8 cellular contexts compared by ENCODE assay signal in the genomic region with DNA sequence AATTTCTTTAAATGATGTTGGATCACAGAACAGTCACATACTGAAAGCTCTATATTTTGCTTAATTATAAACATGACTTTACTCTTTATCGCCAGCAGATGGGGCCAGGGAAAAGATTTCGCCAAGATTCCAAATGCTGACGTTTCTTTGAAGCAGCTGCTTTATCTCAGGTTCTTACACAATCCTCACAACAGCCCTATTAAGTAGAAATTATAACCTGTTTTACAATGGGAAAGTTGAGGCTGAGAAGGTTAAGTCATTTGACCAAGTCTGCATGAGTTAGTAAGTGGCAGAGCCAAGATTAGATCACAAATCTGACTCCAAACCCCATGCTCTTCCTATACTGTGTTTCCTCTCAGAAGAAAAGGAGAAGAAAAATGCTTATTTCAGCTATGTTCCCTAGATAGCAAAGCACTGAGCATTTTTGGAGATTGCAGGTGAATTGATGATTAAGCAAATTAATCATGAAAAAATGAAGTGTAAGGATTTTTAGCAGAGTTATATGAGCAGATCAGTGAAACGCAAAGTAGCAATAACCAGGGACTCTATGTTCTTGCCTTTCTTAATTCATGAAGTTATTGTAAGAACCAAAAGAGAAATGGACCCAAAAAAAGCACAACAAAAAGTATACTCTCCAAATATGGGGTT.
A peak's percentile ranks its signal among the peaks of the same experiment; 100 is the strongest.
DNase-seq lines count a peak whose midpoint lies in the region; ATAC-seq, FAIRE-seq and TF ChIP-seq lines count a peak whose summit lies in the region.

No MANE protein-coding gene starts in this region.

- no peak overlapping the region for H3K27ac ChIP-seq in foreskin keratinocyte
- H3K27ac ChIP-seq in sigmoid colon: peak overlapping the region in 1 of 4 donors; percentile 9
- no peak overlapping the region for H3K27ac ChIP-seq in gastrocnemius medialis

- CTCF ChIA-PET in BJ (lab: Yijun Ruan, JAX): interaction anchor here (0.6 to 2.4 kb wide), 9 partner anchors 8 to 469 kb away, joined by 3 to 11 read pairs (median 3); no protein-coding TSS in a partner anchor

- H3K27me3 ChIP-seq in BJ (ENCODE audit: control insufficient read depth, insufficient read depth, low read length) (no peaks in the 10 kb centered on the region), foreskin keratinocyte (no peaks in the 10 kb centered on the region), sigmoid colon (no peaks in the 10 kb centered on the region), gastrocnemius medialis (no peaks in the 10 kb centered on the region)

- POLR2A ChIA-PET in BJ (lab: Charles Lee): no interaction called here

- DNase-seq in BJ (ENCODE audit: low read depth) (peak; percentile 21), SK-N-DZ (ENCODE audit: low spot score) (peak; percentile 18), foreskin keratinocyte (peak in 1 of 2 donors; percentile 55), sigmoid colon (peak; percentile 67), GM12891 (ENCODE audit: insufficient read length, low spot score) (no peak), gastrocnemius medialis (no peak)

- in situ Hi-C loops in gastrocnemius medialis (cut with MboI; ENCODE audit: low sequenced_read_pairs in 4 of 4): no loop called here

- no peak for TF ChIP-seq POLR2A in sigmoid colon (IDR thresholded peaks at IDR 0.05)
- no peak for TF ChIP-seq POLR2A in GM12891 (IDR thresholded peaks at IDR 0.05; ENCODE audit: low read depth, low read length)
- no peak for TF ChIP-seq POLR2A in gastrocnemius medialis (IDR thresholded peaks at IDR 0.05)

- H3K4me1 ChIP-seq in foreskin keratinocyte (peaks cover 15% of the 10 kb centered on the region), sigmoid colon (peaks cover 0 to 14% (median 5%) of the 10 kb centered on the region in 4 donors), gastrocnemius medialis (no peaks in the 10 kb centered on the region)

- intact Hi-C loops in sigmoid colon (cut with DNase I): no loop called here
- intact Hi-C loops in gastrocnemius medialis (cut with DNase I; ENCODE audit: low total_unique reads): no loop called here

- peak in 1 of 4 donors; percentile 48 for TF ChIP-seq EP300 in sigmoid colon (IDR thresholded peaks at IDR 0.05)

- H3K9me3 ChIP-seq in sigmoid colon: no peaks in the 10 kb centered on the region
- H3K9me3 ChIP-seq in gastrocnemius medialis: no peaks in the 10 kb centered on the region

- no peak overlapping the region for H3K4me3 ChIP-seq in BJ (ENCODE audit: low read depth, low read length)
- no peak overlapping the region for H3K4me3 ChIP-seq in sigmoid colon
- H3K4me3 ChIP-seq in gastrocnemius medialis: no peak overlapping the region

- peak; percentile 67 for ATAC-seq in GM18867 (IDR thresholded peaks at IDR 0.05; ENCODE audit: unreplicated experiment)
- peak; percentile 81 for ATAC-seq in HG03442 (IDR thresholded peaks at IDR 0.05; ENCODE audit: unreplicated experiment)
- peak; percentile 70 for ATAC-seq in foreskin keratinocyte
- ATAC-seq in gastrocnemius medialis: no peak

- H3K36me3 ChIP-seq in BJ (ENCODE audit: control insufficient read depth, insufficient read depth, low read length): no peaks in the 10 kb centered on the region
- H3K36me3 ChIP-seq in sigmoid colon: no peaks in the 10 kb centered on the region
- no peaks in the 10 kb centered on the region for H3K36me3 ChIP-seq in gastrocnemius medialis

- 16 to 24% methylated on average over 4 of the region's 4 CpGs for WGBS in sigmoid colon, 2 donors

- no peak for FAIRE-seq in GM12891 (lab: Jason Lieb, UNC)

- TF ChIP-seq CTCF in BJ (IDR thresholded peaks at IDR 0.05; ENCODE audit: insufficient read depth, low read depth, low read length): peak; percentile 55
- TF ChIP-seq CTCF in foreskin keratinocyte (conservative IDR thresholded peaks at IDR 0.05): peak; percentile 77
- TF ChIP-seq CTCF in sigmoid colon (IDR thresholded peaks at IDR 0.05): peak in 3 of 4 experiments; percentile 46 to 49 (median 46)
- no peak for TF ChIP-seq CTCF in gastrocnemius medialis (IDR thresholded peaks at IDR 0.05 in 4 of 5, conservative IDR thresholded peaks at IDR 0.05 in 1 of 5)

TF ChIP-seq in GM12891, 5 proteins besides CTCF, POLR2A, EP300 and RAD21:
- TF ChIP-seq PAX5 (IDR thresholded peaks at IDR 0.05; ENCODE audit: insufficient read depth, low read length, severe bottlenecking): no peak
- no peak for TF ChIP-seq POU2F2 (IDR thresholded peaks at IDR 0.05; ENCODE audit: low read depth, low read length)
- TF ChIP-seq SPI1 (IDR thresholded peaks at IDR 0.05; ENCODE audit: low read depth, low read length): no peak
- no peak for TF ChIP-seq TAF1 (IDR thresholded peaks at IDR 0.05; ENCODE audit: low read depth, low read length)
- TF ChIP-seq POLR2AphosphoS5 (IDR thresholded peaks at IDR 0.05; ENCODE audit: low read depth, low read length): no peak
TF ChIP-seq in GM12891: peak in this region for 0.

Comparison
In these comparisons a context has a peak if more than half of its experiments do, and no peak if none do; other contexts are left out.
1. DNase-seq: peak in BJ (single experiment), SK-N-DZ (single experiment) and sigmoid colon (single experiment); none in GM12891 (single experiment) and gastrocnemius medialis (0 of 2).
2. CTCF ChIP-seq: peak in BJ (single experiment), foreskin keratinocyte (single experiment) and sigmoid colon (3 of 4); none in gastrocnemius medialis (0 of 5).
3. ATAC-seq: peak in GM18867 (single experiment), HG03442 (single experiment) and foreskin keratinocyte (single experiment); none in gastrocnemius medialis (0 of 2).